In the genomic region with DNA sequence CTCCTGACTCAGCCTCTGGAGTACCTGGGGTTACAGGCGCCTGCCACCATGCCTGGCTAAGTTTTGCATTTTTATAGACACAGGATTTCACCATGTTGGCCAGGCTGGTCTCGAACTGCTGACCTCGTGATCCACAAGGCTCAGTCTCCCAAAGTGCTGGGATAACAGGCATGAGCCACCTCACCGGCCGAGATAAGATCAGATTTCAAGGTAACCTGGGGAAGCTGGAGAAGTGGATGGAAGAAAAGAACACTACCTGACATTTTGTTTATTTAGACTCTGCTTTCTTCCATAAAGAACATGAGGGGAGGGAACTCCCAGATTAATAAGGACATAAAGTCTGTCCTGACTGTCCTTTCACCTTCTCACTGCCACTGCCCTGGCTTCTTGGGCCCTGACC, we compare ENCODE assay signal across 13 cellular contexts.
"Had no signal": no experiment of that assay in that cellular context is flagged by ENCODE, and none has a peak within 500 bp of the region (broad histone marks: within the 10 kb centered on the region; RNA-seq: fewer than 3 reads in every experiment).

No MANE protein-coding gene starts in this region.

- ATAC-seq: activated T-cell treated with anti-CD3 and anti-CD28 coated beads, Interleukin-2, amount 50 U/mL, for 72 hours; gastrocnemius medialis; naive thymus-derived CD4-positive, alpha-beta T cell had no signal

- H3K9me3 ChIP-seq: ascending aorta, gastrocnemius medialis, upper lobe of left lung had no signal

- H3K4me3 ChIP-seq: ascending aorta, gastrocnemius medialis, upper lobe of left lung had no signal

- FAIRE-seq: colon had no signal

- DNase-seq: activated CD4-positive, alpha-beta memory T cell treated with anti-CD3 and anti-CD28 coated beads, Interleukin-2, amount 10 ng/mL, durations not matched to agents 7 days and 5 days; activated naive CD4-positive, alpha-beta T cell; activated T-cell treated with anti-CD3 and anti-CD28 coated beads, Interleukin-2, amount 50 U/mL, for 72 hours; gastrocnemius medialis; naive thymus-derived CD4-positive, alpha-beta T cell; nucleus accumbens; stimulated activated CD4-positive, alpha-beta T cell treated with anti-CD3 and anti-CD28 coated beads, Interleukin-15, amount 100 ng/mL, for 24 hours; stimulated activated CD4-positive, alpha-beta T cell treated with anti-CD3 and anti-CD28 coated beads, Interleukin-4, amount 100 ng/mL, for 24 hours; SW 1271; T-helper 9 cell; upper lobe of left lung had no signal

- H3K27ac ChIP-seq: ascending aorta, upper lobe of left lung had no signal

- H3K36me3 ChIP-seq: ascending aorta, gastrocnemius medialis, upper lobe of left lung had no signal

- H3K27me3 ChIP-seq: ascending aorta, gastrocnemius medialis, upper lobe of left lung had no signal
